In genomic region chr6:3261921-3262320, GRCh38 we compare ENCODE assay signal across 22 cellular contexts. TPM values are rescaled to one million over a fixed set of nuclear protein-coding genes. Genes with fewer than 3 reads are reported as not detected.
A peak's percentile ranks its signal among the peaks of the same experiment; 100 is the strongest.
DNase-seq lines count a peak whose midpoint lies in the region; ATAC-seq and TF ChIP-seq lines count a peak whose summit lies in the region.
"Had no signal": no experiment of that assay in that cellular context is flagged by ENCODE, and none has a peak within 500 bp of the region (broad histone marks: within the 10 kb centered on the region; RNA-seq: fewer than 3 reads in every experiment).

No MANE protein-coding gene starts in this region.

- peaks cover 40% of the 10 kb centered on the region for H4K20me1 ChIP-seq in Loucy (ENCODE audit: insufficient read depth, low read length, poor library complexity, severe bottlenecking)

- intact Hi-C loops in left ventricle myocardium superior (cut with micrococcal nuclease) (no loop called here), heart left ventricle (cut with DNase I) (no loop called here), thyroid gland (cut with DNase I) (no loop called here)

- peak; percentile 19 for DNase-seq in left ventricle myocardium superior
- DNase-seq in heart left ventricle = no peak
- no peak for DNase-seq in central memory CD8-positive, alpha-beta T cell (ENCODE audit: low spot score in 2 of 2)
- no peak for DNase-seq in thyroid gland
- no peak for DNase-seq in NCI-H526 treated with DMSO at 0.1 percent for 48 hours (lab: John Stamatoyannopoulos, UW)
- no peak for DNase-seq in NCI-H1436 treated with DMSO at 0.1 percent for 48 hours (lab: John Stamatoyannopoulos, UW)
- DNase-seq: activated effector memory CD4-positive, alpha-beta T cell treated with Interleukin-2 at 50 U/mL for 16 hours; cerebellar nuclear complex; effector memory CD4-positive, alpha-beta T cell; esophagus squamous epithelium; glutamatergic neuron; KG1; midbrain; NCI-H524 treated with DMSO at 0.1 percent for 48 hours; nucleus accumbens; retina; Right ventricle myocardium superior; stimulated activated CD4-positive, alpha-beta T cell treated with anti-CD3 and anti-CD28 coated beads, Interleukin-15, amount 100 ng/mL, for 24 hours had no signal

- peak overlapping the region; percentile 75 for H3K9ac ChIP-seq in Loucy (ENCODE audit: low read depth, low read length, poor library complexity, severe bottlenecking)

- H2AFZ ChIP-seq in Loucy (ENCODE audit: low read length) = no peak overlapping the region

- H3K9me2 ChIP-seq in Loucy (replicated peaks; ENCODE audit: low read depth, low read length) = no peaks in the 10 kb centered on the region

- H3K27ac Mint-ChIP-seq in central memory CD8-positive, alpha-beta T cell (ENCODE audit: low read depth) = peak overlapping the region; percentile 25

- no peaks in the 10 kb centered on the region for H3K9me3 Mint-ChIP-seq in central memory CD8-positive, alpha-beta T cell

- peak overlapping the region; percentile 69 for H3K4me2 ChIP-seq in Loucy (ENCODE audit: low read depth, low read length, poor library complexity, severe bottlenecking)

- H3K27ac ChIP-seq in heart left ventricle = no peak overlapping the region
- H3K27ac ChIP-seq in thyroid gland = peak overlapping the region; percentile 69 to 92 (median 75)
- H3K27ac ChIP-seq: thoracic aorta had no signal

- no peaks in the 10 kb centered on the region for H3K27me3 ChIP-seq in heart left ventricle
- no peaks in the 10 kb centered on the region for H3K27me3 ChIP-seq in Loucy (ENCODE audit: insufficient read depth, low read length, poor library complexity, severe bottlenecking)
- H3K27me3 ChIP-seq in thyroid gland = no peaks in the 10 kb centered on the region
- H3K27me3 ChIP-seq: esophagus squamous epithelium had no signal

- TF ChIP-seq POLR2A in heart left ventricle (IDR thresholded peaks at IDR 0.05) = no peak
- TF ChIP-seq POLR2A in thyroid gland (IDR thresholded peaks at IDR 0.05) = no peak

- TF ChIP-seq CTCF in heart left ventricle (IDR thresholded peaks at IDR 0.05) = no peak
- TF ChIP-seq CTCF in Loucy (conservative IDR thresholded peaks at IDR 0.05; ENCODE audit: low read length) = no peak
- TF ChIP-seq CTCF in thyroid gland (IDR thresholded peaks at IDR 0.05) = no peak

- no peak overlapping the region for H3K4me3 ChIP-seq in heart left ventricle
- H3K4me3 ChIP-seq in Loucy (ENCODE audit: low read length, poor library complexity, severe bottlenecking) = peak overlapping the region; percentile 84
- H3K4me3 ChIP-seq in thyroid gland (replicated peaks in 1 of 3) = no peak overlapping the region
- H3K4me3 ChIP-seq: esophagus squamous epithelium, thoracic aorta had no signal

- H3K4me1 Mint-ChIP-seq in central memory CD8-positive, alpha-beta T cell = peaks cover 58% of the 10 kb centered on the region

- peaks cover 76% of the 10 kb centered on the region for H3K79me2 ChIP-seq in Loucy (ENCODE audit: insufficient read depth, low read length)

- H3K27me3 Mint-ChIP-seq in central memory CD8-positive, alpha-beta T cell = peaks cover 1% of the 10 kb centered on the region

- no peak overlapping the region for H3K4me3 Mint-ChIP-seq in central memory CD8-positive, alpha-beta T cell

- H3K9me3 ChIP-seq in heart left ventricle = no peaks in the 10 kb centered on the region
- H3K9me3 ChIP-seq in Loucy (ENCODE audit: insufficient read depth, low read depth, low read length) = no peaks in the 10 kb centered on the region
- H3K9me3 ChIP-seq in thyroid gland = no peaks in the 10 kb centered on the region
- H3K9me3 ChIP-seq: esophagus squamous epithelium, thoracic aorta had no signal

- ATAC-seq in left ventricle myocardium superior (no peak), heart left ventricle (no peak), HG02588 (IDR thresholded peaks at IDR 0.05; ENCODE audit: unreplicated experiment) (no peak)
- ATAC-seq in central memory CD8-positive, alpha-beta T cell (replicated peaks; ENCODE audit: extremely low read depth, poor library complexity, severe bottlenecking) = no peak
- ATAC-seq: left lobe of liver had no signal

- H3K4me1 ChIP-seq in heart left ventricle (peaks cover 0 to 44% (median 18%) of the 10 kb centered on the region in 12 donors), Loucy (ENCODE audit: insufficient read depth, low read length, poor library complexity, severe bottlenecking) (peaks cover 38% of the 10 kb centered on the region), thyroid gland (peaks cover 25% of the 10 kb centered on the region in 2 donors)

- H3F3A ChIP-seq in Loucy (ENCODE audit: low read depth) = no peaks in the 10 kb centered on the region

- H3K36me3 ChIP-seq in heart left ventricle = peaks cover 0 to 23% (median 14%) of the 10 kb centered on the region in 9 donors
- H3K36me3 ChIP-seq in Loucy (ENCODE audit: insufficient read depth, low read length) = peaks cover 14% of the 10 kb centered on the region; the same call in 1 of the 2 replicates
- peaks cover 0 to 8% of the 10 kb centered on the region in 2 donors for H3K36me3 ChIP-seq in thyroid gland

- peaks cover 11% of the 10 kb centered on the region for H3K36me3 Mint-ChIP-seq in central memory CD8-positive, alpha-beta T cell (ENCODE audit: insufficient read depth)

- WGBS in heart left ventricle, 4 donors = 59 to 65% (median 62%) methylated on average over 8 of the region's 8 CpGs
- WGBS in thyroid gland, 2 donors = 55 to 66% methylated on average over 8 of the region's 8 CpGs

RNA-seq across cellular contexts. Expression of gene PSMG4, which starts 3.2 kb away (rescaled TPM):
- 7.2 TPM for total RNA-seq in left ventricle myocardium superior
- 10 to 100 TPM in 4 of 9 donors, 1 to 10 TPM in 5; 6.2 to 12.6 (median 9.7) TPM for total RNA-seq in heart left ventricle
- polyA plus RNA-seq in heart left ventricle = 10 to 100 TPM in 1 of 2 donors, 1 to 10 TPM in 1; 8.7 to 21.7 TPM
- total RNA-seq in thyroid gland = 10 to 100 TPM; 19.6 to 41.8 (median 34.4) TPM

RNA-seq across cellular contexts. Expression of gene TUBB2B, which starts 34.5 kb away (rescaled TPM):
- total RNA-seq in left ventricle myocardium superior (1.0 TPM), heart left ventricle (1 to 10 TPM in 8 of 9 donors, under 1 TPM in 1; 0.90 to 3.4 (median 1.5) TPM), thyroid gland (1 to 10 TPM in 3 of 4 donors, not detected in 1; 1.1 to 6.1 (median 3.5) TPM)
- 1 to 10 TPM; 1.1 to 2.8 TPM for polyA plus RNA-seq in heart left ventricle

Comparison
In these comparisons a context has a peak if more than half of its experiments do, and no peak if none do; other contexts are left out.
1. H3K27ac ChIP-seq: peak in thyroid gland (3 of 3); none in heart left ventricle (0 of 12).